Comparison of ENCODE assay signal across 8 cellular contexts in genomic region chr7:33423646-33424020, GRCh38.
DNase-seq lines count a peak whose midpoint lies in the region; ATAC-seq and TF ChIP-seq lines count a peak whose summit lies in the region.

No MANE protein-coding gene starts in this region.

- peak; percentile 30 for TF ChIP-seq CTCF in fibroblast of pulmonary artery (IDR thresholded peaks at IDR 0.05; ENCODE audit: low read length, missing control alignments)

- H3K4me3 ChIP-seq in fibroblast of pulmonary artery (replicated peaks; ENCODE audit: low read depth, low read length) = no peak overlapping the region

- ATAC-seq in HG02588 (IDR thresholded peaks at IDR 0.05; ENCODE audit: unreplicated experiment) = peak; percentile 86

- peak; percentile 11 for DNase-seq in stimulated activated CD4-positive, alpha-beta T cell treated with anti-CD3 and anti-CD28 coated beads, Interleukin-15, amount 100 ng/mL, for 24 hours
- DNase-seq in stimulated activated CD4-positive, alpha-beta T cell treated with anti-CD3 and anti-CD28 coated beads, Interleukin-4, amount 100 ng/mL, for 1 hour = no peak
- DNase-seq in NAMALWA (ENCODE audit: low spot score) (peak; percentile 57), fibroblast of pulmonary artery (ENCODE audit: low read depth) (peak; percentile 9), posterior cingulate gyrus (no peak), AG20443 (ENCODE audit: low spot score) (no peak), head of caudate nucleus (no peak)

- intact Hi-C loops in posterior cingulate gyrus (cut with DNase I) (no loop called here), head of caudate nucleus (cut with DNase I) (no loop called here)

Comparison
In these comparisons a context has a peak if more than half of its experiments do, and no peak if none do; other contexts are left out.
1. DNase-seq: peak in stimulated activated CD4-positive, alpha-beta T cell treated with anti-CD3 and anti-CD28 coated beads, Interleukin-15, amount 100 ng/mL, for 24 hours (single experiment), NAMALWA (single experiment) and fibroblast of pulmonary artery (single experiment); none in stimulated activated CD4-positive, alpha-beta T cell treated with anti-CD3 and anti-CD28 coated beads, Interleukin-4, amount 100 ng/mL, for 1 hour (single experiment), posterior cingulate gyrus (0 of 10), AG20443 (single experiment) and head of caudate nucleus (0 of 42).